In the genomic region with DNA sequence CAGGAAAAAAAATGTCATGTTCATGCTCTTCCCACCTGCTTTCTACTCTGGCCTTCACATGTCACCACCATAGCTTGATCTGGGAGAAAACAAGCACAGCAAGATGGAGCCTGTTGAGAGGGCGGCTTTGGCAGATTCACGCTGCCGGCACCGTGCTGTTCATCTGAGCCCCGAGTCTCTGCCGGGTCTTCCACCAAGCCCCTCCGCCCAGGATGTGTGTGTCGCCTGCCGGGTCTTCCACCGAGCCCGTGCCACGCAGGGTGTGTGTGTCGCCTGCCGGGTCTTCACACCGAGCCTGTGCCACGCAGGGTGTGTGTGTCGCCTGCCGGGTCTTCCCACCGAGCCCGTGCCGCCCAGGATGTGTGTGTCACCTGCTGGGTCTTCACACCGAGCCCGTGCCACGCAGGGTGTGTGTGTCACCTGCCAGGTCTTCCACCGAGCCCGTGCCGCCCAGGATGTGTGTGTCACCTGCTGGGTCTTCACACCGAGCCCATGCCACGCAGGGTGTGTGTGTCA, we compare ENCODE assay signal across 8 cellular contexts.
A peak's percentile ranks its signal among the peaks of the same experiment; 100 is the strongest.
DNase-seq lines count a peak whose midpoint lies in the region; ATAC-seq and TF ChIP-seq lines count a peak whose summit lies in the region.
"Not testable (repeated sequence)": the region's sequence is repeated elsewhere in the genome, so short reads cannot be mapped to it uniquely, and the experiment has no call there.

No MANE protein-coding gene starts in this region.

- POLR2A ChIA-PET in WTC11 (lab: Charles Lee), result not testable (repeated sequence)

- not testable (repeated sequence) for H3K27me3 Mint-ChIP-seq in WTC11 (ENCODE audit: low read depth); activated CD8-positive, alpha-beta memory T cell treated with anti-CD3 and anti-CD28 coated beads, Interleukin-2, amount 10 ng/mL, durations not matched to agents 7 days and 5 days; activated naive CD4-positive, alpha-beta T cell treated with anti-CD3 and anti-CD28 coated beads, Interleukin-2, amount 50 U/mL, for 24 hours; central memory CD8-positive, alpha-beta T cell

- H3K79me2 ChIP-seq in Loucy (ENCODE audit: insufficient read depth, low read length), result not testable (repeated sequence)

- peak overlapping the region; percentile 26 for H3K9ac ChIP-seq in Loucy (ENCODE audit: low read depth, low read length, poor library complexity, severe bottlenecking)

- peaks cover 11% of the 10 kb centered on the region; the same call in 1 of the 2 replicates for H3F3A ChIP-seq in Loucy (ENCODE audit: low read depth)

- not testable (repeated sequence) for H3K4me3 Mint-ChIP-seq in WTC11; activated CD8-positive, alpha-beta memory T cell treated with anti-CD3 and anti-CD28 coated beads, Interleukin-2, amount 10 ng/mL, durations not matched to agents 7 days and 5 days; central memory CD8-positive, alpha-beta T cell
- H3K4me3 Mint-ChIP-seq in activated naive CD4-positive, alpha-beta T cell treated with anti-CD3 and anti-CD28 coated beads, Interleukin-2, amount 50 U/mL, for 24 hours, result peak overlapping the region; percentile 11

- H3K27ac Mint-ChIP-seq in WTC11, result peak overlapping the region; percentile 50
- H3K27ac Mint-ChIP-seq in activated CD8-positive, alpha-beta memory T cell treated with anti-CD3 and anti-CD28 coated beads, Interleukin-2, amount 10 ng/mL, durations not matched to agents 7 days and 5 days, result peak overlapping the region; percentile 71
- peak overlapping the region; percentile 77 for H3K27ac Mint-ChIP-seq in activated naive CD4-positive, alpha-beta T cell treated with anti-CD3 and anti-CD28 coated beads, Interleukin-2, amount 50 U/mL, for 24 hours
- peak overlapping the region; percentile 16 for H3K27ac Mint-ChIP-seq in central memory CD8-positive, alpha-beta T cell (ENCODE audit: low read depth)

- 98% methylated on average over 27 of the region's 29 CpGs for WGBS in right cardiac atrium
- WGBS in aorta, 2 donors, result 97 to 98% methylated on average over 27 to 29 of the region's 29 CpGs

- not testable (repeated sequence) for H3K4me2 ChIP-seq in Loucy (ENCODE audit: low read depth, low read length, poor library complexity, severe bottlenecking)

- intact Hi-C loops in right cardiac atrium (cut with DNase I), result loop anchor here in 2 of 4 donors (10.0 kb wide), 1 partner anchor 89 kb away; no protein-coding TSS in a partner anchor
- intact Hi-C loops in aorta (cut with DNase I), result not testable (repeated sequence)

- H3K27ac ChIP-seq in right cardiac atrium (ENCODE audit: low read length); aorta (ENCODE audit: low read depth in 1 of 2, low read length in 2 of 2): not testable (repeated sequence)

- CTCF ChIA-PET in WTC11 (lab: Charles Lee); activated CD8-positive, alpha-beta memory T cell treated with anti-CD3 and anti-CD28 coated beads, Interleukin-2, amount 10 ng/mL, durations not matched to agents 7 days and 5 days (lab: Charles Lee): not testable (repeated sequence)

- not testable (repeated sequence) for H2AFZ ChIP-seq in Loucy (ENCODE audit: low read length)

- H3K4me1 ChIP-seq in Loucy (ENCODE audit: insufficient read depth, low read length, poor library complexity, severe bottlenecking) (peaks cover 68% of the 10 kb centered on the region), right cardiac atrium (ENCODE audit: control insufficient read depth, insufficient read depth, low read length) (peaks cover 20% of the 10 kb centered on the region)
- H3K4me1 ChIP-seq in aorta (ENCODE audit: control insufficient read depth in 1 of 2, insufficient read depth in 2 of 2, low read length in 2 of 2), result not testable (repeated sequence)

- H3K27me3 ChIP-seq in Loucy (ENCODE audit: insufficient read depth, low read length, poor library complexity, severe bottlenecking); right cardiac atrium (ENCODE audit: control insufficient read depth, insufficient read depth); aorta (ENCODE audit: control insufficient read depth in 1 of 2, insufficient read depth in 2 of 2, low read length in 1 of 2): not testable (repeated sequence)

- H3K9me3 Mint-ChIP-seq in WTC11; activated CD8-positive, alpha-beta memory T cell treated with anti-CD3 and anti-CD28 coated beads, Interleukin-2, amount 10 ng/mL, durations not matched to agents 7 days and 5 days (ENCODE audit: low read depth); activated naive CD4-positive, alpha-beta T cell treated with anti-CD3 and anti-CD28 coated beads, Interleukin-2, amount 50 U/mL, for 24 hours; central memory CD8-positive, alpha-beta T cell: not testable (repeated sequence)

- TF ChIP-seq CTCF in Loucy (conservative IDR thresholded peaks at IDR 0.05; ENCODE audit: low read length); WTC11 (IDR thresholded peaks at IDR 0.05): not testable (repeated sequence)

- H3K4me1 Mint-ChIP-seq in WTC11, result peaks cover 34% of the 10 kb centered on the region
- H3K4me1 Mint-ChIP-seq in activated CD8-positive, alpha-beta memory T cell treated with anti-CD3 and anti-CD28 coated beads, Interleukin-2, amount 10 ng/mL, durations not matched to agents 7 days and 5 days, result peaks cover 83% of the 10 kb centered on the region
- peaks cover 71% of the 10 kb centered on the region for H3K4me1 Mint-ChIP-seq in activated naive CD4-positive, alpha-beta T cell treated with anti-CD3 and anti-CD28 coated beads, Interleukin-2, amount 50 U/mL, for 24 hours
- peaks cover 39% of the 10 kb centered on the region for H3K4me1 Mint-ChIP-seq in central memory CD8-positive, alpha-beta T cell

- not testable (repeated sequence) for H3K9me3 ChIP-seq in Loucy (ENCODE audit: insufficient read depth, low read depth, low read length); right cardiac atrium (ENCODE audit: control insufficient read depth, low read length); aorta (ENCODE audit: control insufficient read depth, low read length)

- DNase-seq in WTC11 (ENCODE audit: low spot score), result peak; percentile 5
- not testable (repeated sequence) for DNase-seq in activated CD8-positive, alpha-beta memory T cell treated with anti-CD3 and anti-CD28 coated beads, Interleukin-2, amount 10 ng/mL, durations not matched to agents 7 days and 5 days; central memory CD8-positive, alpha-beta T cell (ENCODE audit: low spot score in 2 of 2)
- DNase-seq in right cardiac atrium, result peak in 2 of 3 donors; percentile 32 to 37
- DNase-seq in mesenteric fat pad (ENCODE audit: low spot score), result peak; percentile 62
- peak; percentile 18 to 53 for DNase-seq in aorta

- not testable (repeated sequence) for H3K36me3 ChIP-seq in Loucy (ENCODE audit: insufficient read depth, low read length); aorta (ENCODE audit: control insufficient read depth in 1 of 2, insufficient read depth in 2 of 2, low read length in 1 of 2)

- H3K36me3 Mint-ChIP-seq in WTC11, result not testable (repeated sequence)
- peaks cover 41% of the 10 kb centered on the region for H3K36me3 Mint-ChIP-seq in activated CD8-positive, alpha-beta memory T cell treated with anti-CD3 and anti-CD28 coated beads, Interleukin-2, amount 10 ng/mL, durations not matched to agents 7 days and 5 days
- H3K36me3 Mint-ChIP-seq in activated naive CD4-positive, alpha-beta T cell treated with anti-CD3 and anti-CD28 coated beads, Interleukin-2, amount 50 U/mL, for 24 hours, result peaks cover 13% of the 10 kb centered on the region
- H3K36me3 Mint-ChIP-seq in central memory CD8-positive, alpha-beta T cell (ENCODE audit: insufficient read depth), result peaks cover 12% of the 10 kb centered on the region

- not testable (repeated sequence) for H4K20me1 ChIP-seq in Loucy (ENCODE audit: insufficient read depth, low read length, poor library complexity, severe bottlenecking)

- H3K4me3 ChIP-seq in Loucy (ENCODE audit: low read length, poor library complexity, severe bottlenecking); right cardiac atrium (ENCODE audit: low read length); aorta (ENCODE audit: low read length in 2 of 2): not testable (repeated sequence)

- not testable (repeated sequence) for ATAC-seq in WTC11; activated CD8-positive, alpha-beta memory T cell treated with anti-CD3 and anti-CD28 coated beads, Interleukin-2, amount 10 ng/mL, durations not matched to agents 7 days and 5 days; central memory CD8-positive, alpha-beta T cell (replicated peaks; ENCODE audit: extremely low read depth, poor library complexity, severe bottlenecking); right cardiac atrium; aorta (ENCODE audit: low FRiP score)

- not testable (repeated sequence) for H3K9me2 ChIP-seq in Loucy (replicated peaks; ENCODE audit: low read depth, low read length)

Comparison
In these comparisons a context has a peak if more than half of its experiments do, and no peak if none do; other contexts are left out.
1. H3K27ac Mint-ChIP-seq: peak in every context shown above with its lines; median percentile 77 in activated naive CD4-positive, alpha-beta T cell treated with anti-CD3 and anti-CD28 coated beads, Interleukin-2, amount 50 U/mL, for 24 hours; 71 in activated CD8-positive, alpha-beta memory T cell treated with anti-CD3 and anti-CD28 coated beads, Interleukin-2, amount 10 ng/mL, durations not matched to agents 7 days and 5 days; 50 in WTC11; 16 in central memory CD8-positive, alpha-beta T cell.